ENCODE assay signal across 8 cellular contexts in genomic region chr6:41779793-41780622, GRCh38. TPM values are rescaled to one million over a fixed set of nuclear protein-coding genes. Genes with fewer than 3 reads are reported as not detected.
DNase-seq lines count a peak whose midpoint lies in the region; ATAC-seq and TF ChIP-seq lines count a peak whose summit lies in the region.

A gene with protein sequence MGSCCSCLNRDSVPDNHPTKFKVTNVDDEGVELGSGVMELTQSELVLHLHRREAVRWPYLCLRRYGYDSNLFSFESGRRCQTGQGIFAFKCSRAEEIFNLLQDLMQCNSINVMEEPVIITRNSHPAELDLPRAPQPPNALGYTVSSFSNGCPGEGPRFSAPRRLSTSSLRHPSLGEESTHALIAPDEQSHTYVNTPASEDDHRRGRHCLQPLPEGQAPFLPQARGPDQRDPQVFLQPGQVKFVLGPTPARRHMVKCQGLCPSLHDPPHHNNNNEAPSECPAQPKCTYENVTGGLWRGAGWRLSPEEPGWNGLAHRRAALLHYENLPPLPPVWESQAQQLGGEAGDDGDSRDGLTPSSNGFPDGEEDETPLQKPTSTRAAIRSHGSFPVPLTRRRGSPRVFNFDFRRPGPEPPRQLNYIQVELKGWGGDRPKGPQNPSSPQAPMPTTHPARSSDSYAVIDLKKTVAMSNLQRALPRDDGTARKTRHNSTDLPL (minus strand): TSS chr6:41779900. CDS start chr6:41776987, 2,913 bp downstream.

- intact Hi-C loops in CD4-positive, alpha-beta T cell (cut with DNase I, micrococcal nuclease), result loop anchor here (1.0 to 10.0 kb wide), 9 partner anchors 264 to 1907 kb away; partner anchors contain the start of genes MRPS18A (in 1 of the 2) and UBR2 (in 1 of the 2)
- intact Hi-C loops in dorsolateral prefrontal cortex (cut with DNase I), result loop anchor here (1.0 to 10.0 kb wide), 10 partner anchors 7 to 437 kb away; partner anchors contain the start of genes TFEB (in 2 of the 2), MRPS10 (in 1 of the 2), TOMM6 (in 1 of the 2) and USP49 (in 1 of the 2)
- intact Hi-C loops in lower lobe of right lung (cut with DNase I), result no loop called here

- H3K9me3 ChIP-seq in CD4-positive, alpha-beta T cell (ENCODE audit: control insufficient read depth, low read length), result no peaks in the 10 kb centered on the region
- H3K9me3 ChIP-seq in lower lobe of right lung, result no peaks in the 10 kb centered on the region

- CTCF ChIA-PET in CD4-positive, alpha-beta T cell (lab: Charles Lee), result interaction anchor here (0.6 to 1.2 kb wide), 6 partner anchors 8 to 784 kb away, joined by 3 to 6 read pairs (median 3); partner anchors contain the start of genes BYSL, MED20 and UBR2

- H3K36me3 Mint-ChIP-seq in CD4-positive, alpha-beta T cell (ENCODE audit: low read depth), result peaks cover 14% of the 10 kb centered on the region

- H3K27ac ChIP-seq in CD4-positive, alpha-beta T cell (ENCODE audit: low read depth, low read length), result no peak within 1 kb of the TSS
- H3K27ac ChIP-seq in dorsolateral prefrontal cortex (peak within 1 kb of the TSS in 54 of 59 donors; percentile 32 to 94 (median 79)), lower lobe of right lung (peak within 1 kb of the TSS; percentile 78)

- H3K9me3 Mint-ChIP-seq in CD4-positive, alpha-beta T cell, result no peaks in the 10 kb centered on the region

- H3K4me1 Mint-ChIP-seq in CD4-positive, alpha-beta T cell (ENCODE audit: low read depth), result peaks cover 25% of the 10 kb centered on the region

- H3K27me3 Mint-ChIP-seq in CD4-positive, alpha-beta T cell, result peaks cover 11% of the 10 kb centered on the region

- POLR2A ChIA-PET in CD4-positive, alpha-beta T cell (lab: Charles Lee), result no interaction called here

- peaks cover 55% of the 10 kb centered on the region for H3K4me1 ChIP-seq in lower lobe of right lung

- peak within 1 kb of the TSS; percentile 99 for H3K4me3 Mint-ChIP-seq in CD4-positive, alpha-beta T cell

- peak; percentile 97 for ATAC-seq in CD4-positive, alpha-beta T cell (ENCODE audit: poor library complexity)
- ATAC-seq in GM19395 (IDR thresholded peaks at IDR 0.05; ENCODE audit: unreplicated experiment) (peak; percentile 91), HG03558 (IDR thresholded peaks at IDR 0.05; ENCODE audit: extremely low read depth, unreplicated experiment) (peak; percentile 91), lower lobe of right lung (peak; percentile 92 to 96)

- peak; percentile 75 for TF ChIP-seq CTCF in CD4-positive, alpha-beta T cell (IDR thresholded peaks at IDR 0.05)
- TF ChIP-seq CTCF in dorsolateral prefrontal cortex (IDR thresholded peaks at IDR 0.05 in 54 of 56, conservative IDR thresholded peaks at IDR 0.05 in 2 of 56; ENCODE audit: low read depth in 1 of 56, partially characterized antibody in 56 of 56) (peak; percentile 60 to 97 (median 88)), lower lobe of right lung (IDR thresholded peaks at IDR 0.05) (peak; percentile 80)

- H3K27me3 ChIP-seq in CD4-positive, alpha-beta T cell (ENCODE audit: control insufficient read depth, insufficient read depth, low read length), result peaks cover 8% of the 10 kb centered on the region
- H3K27me3 ChIP-seq in dorsolateral prefrontal cortex (no peaks in the 10 kb centered on the region), lower lobe of right lung (ENCODE audit: low read depth) (no peaks in the 10 kb centered on the region)

- peaks cover 36% of the 10 kb centered on the region for H3K36me3 ChIP-seq in lower lobe of right lung

- peak; percentile 95 to 100 (median 99) for DNase-seq in CD4-positive, alpha-beta T cell
- DNase-seq in NCI-H748 treated with DMSO at 0.1 percent for 48 hours (lab: John Stamatoyannopoulos, UW) (peak; percentile 93), dorsolateral prefrontal cortex (peak; percentile 95 to 100 (median 99)), lower lobe of right lung (peak; percentile 99)
- peak; percentile 100 for DNase-seq in activated CD4-positive, alpha-beta T cell treated with anti-CD3 and anti-CD28 coated beads, Interleukin-2, amount 50 U/mL, for 48 hours
- DNase-seq in stimulated activated CD4-positive, alpha-beta T cell treated with anti-CD3 and anti-CD28 coated beads, TNF-alpha, amount 100 ng/mL, for 1 hour (ENCODE audit: low read depth in 3 of 3, low spot score in 1 of 3), result peak; percentile 97 to 100 (median 99)

- H3K4me3 ChIP-seq in dorsolateral prefrontal cortex (peak within 1 kb of the TSS; percentile 61 to 99 (median 84)), lower lobe of right lung (peak within 1 kb of the TSS; percentile 92)

- H3K27ac Mint-ChIP-seq in CD4-positive, alpha-beta T cell, result peak within 1 kb of the TSS; percentile 68

RNA-seq across cellular contexts. Expression of the gene that starts here (rescaled TPM):
- 1 to 10 TPM; 4.6 to 5.4 TPM for total RNA-seq in CD4-positive, alpha-beta T cell
- total RNA-seq in dorsolateral prefrontal cortex (10 to 100 TPM; 20.4 to 52.8 (median 33.0) TPM), lower lobe of right lung (5.9 TPM)
